ENCODE assay signal across 1 cellular context in genomic region chrX:65545456-65545855, GRCh38.
TF ChIP-seq lines count a peak whose summit lies in the region.

No MANE protein-coding gene starts in this region.

TF ChIP-seq in WTC11, 78 proteins besides CTCF, POLR2A, EP300 and RAD21 (continued from another document):
- TF ChIP-seq STAT6 (CRISPR knock-in tag; conservative IDR thresholded peaks at IDR 0.05; ENCODE audit: low read depth) (no peak), SMAD3 (CRISPR knock-in tag; IDR thresholded peaks at IDR 0.05; ENCODE audit: borderline replicate concordance) (no peak), NR3C1 (CRISPR knock-in tag; conservative IDR thresholded peaks at IDR 0.05; ENCODE audit: low read depth) (no peak), CREB1 (CRISPR knock-in tag; IDR thresholded peaks at IDR 0.05) (no peak)
TF ChIP-seq in WTC11: peak in this region for 0.
